ENCODE assay signal across 11 cellular contexts in genomic region chr10:35613597-35614226, GRCh38. TPM values are rescaled to one million over a fixed set of nuclear protein-coding genes. Genes with fewer than 3 reads are reported as not detected.
A peak's percentile ranks its signal among the peaks of the same experiment; 100 is the strongest.
DNase-seq lines count a peak whose midpoint lies in the region; ATAC-seq and TF ChIP-seq lines count a peak whose summit lies in the region.
"Had no signal": no experiment of that assay in that cellular context is flagged by ENCODE, and none has a peak within 500 bp of the region (broad histone marks: within the 10 kb centered on the region; RNA-seq: fewer than 3 reads in every experiment).

No MANE protein-coding gene starts in this region.

- no peak overlapping the region for H3K9ac ChIP-seq in HCT116 (ENCODE audit: low read length)

- no peak for TF ChIP-seq POLR2A in HCT116 (IDR thresholded peaks at IDR 0.05; ENCODE audit: borderline replicate concordance, extremely low read depth, insufficient read depth, insufficient read length)

- intact Hi-C loops in HCT116 (cut with micrococcal nuclease): no loop called here
- intact Hi-C loops in activated CD8-positive, alpha-beta T cell treated with anti-CD3 and anti-CD28 coated beads for 36 hours (cut with micrococcal nuclease): no loop called here

- no peak overlapping the region for H3K27ac Mint-ChIP-seq in activated CD8-positive, alpha-beta T cell treated with anti-CD3 and anti-CD28 coated beads for 36 hours
- H3K27ac Mint-ChIP-seq in mesothelial cell of epicardium: no peak overlapping the region

- TF ChIP-seq CTCF in AG09319 (IDR thresholded peaks at IDR 0.05; ENCODE audit: low read depth, low read length) (peak; percentile 38), HCT116 (IDR thresholded peaks at IDR 0.05 in 2 of 3, conservative IDR thresholded peaks at IDR 0.05 in 1 of 3; ENCODE audit: borderline replicate concordance in 1 of 3, insufficient read depth in 1 of 3, low read depth in 2 of 3, low read length in 2 of 3) (peak in 2 of 3 experiments; percentile 30 to 43; a peak in 3 of 6 replicates), WI38 (IDR thresholded peaks at IDR 0.05; ENCODE audit: low read depth, low read length) (peak; percentile 34), kidney epithelial cell (IDR thresholded peaks at IDR 0.05; ENCODE audit: insufficient read depth, low read length, poor library complexity, severe bottlenecking) (peak; percentile 36), mesothelial cell of epicardium (IDR thresholded peaks at IDR 0.05; ENCODE audit: unreplicated experiment) (no peak)
- no peak for TF ChIP-seq CTCF in activated CD8-positive, alpha-beta T cell treated with anti-CD3 and anti-CD28 coated beads for 36 hours (IDR thresholded peaks at IDR 0.05)

- H4K20me1 ChIP-seq in HCT116 (ENCODE audit: insufficient read depth): no peaks in the 10 kb centered on the region

- H3K9me3 ChIP-seq in HCT116 (ENCODE audit: control insufficient read depth in 1 of 2, insufficient read depth in 1 of 2, low read depth in 1 of 2, low read length in 2 of 2): no peaks in the 10 kb centered on the region

- peaks cover 21% of the 10 kb centered on the region for H3K27me3 Mint-ChIP-seq in activated CD8-positive, alpha-beta T cell treated with anti-CD3 and anti-CD28 coated beads for 36 hours
- peaks cover 34% of the 10 kb centered on the region for H3K27me3 Mint-ChIP-seq in mesothelial cell of epicardium (ENCODE audit: low read depth)

- RAD21 ChIA-PET in HCT116 (lab: Charles Lee; ENCODE audit: low non-redundant PET in 1 of 2, low total read pairs in 2 of 2, uncharacterized antibody in 2 of 2, unreplicated experiment in 2 of 2): no interaction called here

- H3K27me3 ChIP-seq in HCT116 (ENCODE audit: insufficient read depth, low read length) (peaks cover 38% of the 10 kb centered on the region), kidney epithelial cell (ENCODE audit: control insufficient read depth, insufficient read depth, low read length) (peaks cover 11% of the 10 kb centered on the region)

- peak; percentile 57; the same call in 1 of the 2 replicates for ATAC-seq in HCT116
- ATAC-seq in activated CD8-positive, alpha-beta T cell treated with anti-CD3 and anti-CD28 coated beads for 36 hours: no peak

- no peak overlapping the region for H3K4me3 ChIP-seq in HCT116 (replicated peaks in 1 of 2; ENCODE audit: low read depth in 1 of 2, low read length in 2 of 2)
- H3K4me3 ChIP-seq in WI38 (ENCODE audit: low read depth, low read length): no peak overlapping the region
- H3K4me3 ChIP-seq in kidney epithelial cell (ENCODE audit: low read depth, low read length): no peak overlapping the region

- H3K4me2 ChIP-seq in HCT116 (ENCODE audit: low read length): no peak overlapping the region

- CTCF ChIA-PET in HCT116 (lab: Charles Lee): interaction anchor here (0.8 to 1.5 kb wide), 5 partner anchors 13 to 1267 kb away, joined by 3 to 6 read pairs (median 6); no protein-coding TSS in a partner anchor
- CTCF ChIA-PET in activated CD8-positive, alpha-beta T cell treated with anti-CD3 and anti-CD28 coated beads for 36 hours (lab: Charles Lee): interaction anchor here (1.1 to 2.9 kb wide), 4 partner anchors 10 to 336 kb away, joined by 3 to 13 read pairs (median 4); no protein-coding TSS in a partner anchor

- H3K4me1 Mint-ChIP-seq in activated CD8-positive, alpha-beta T cell treated with anti-CD3 and anti-CD28 coated beads for 36 hours (ENCODE audit: low read depth): no peaks in the 10 kb centered on the region
- H3K4me1 Mint-ChIP-seq in mesothelial cell of epicardium: peaks cover 6% of the 10 kb centered on the region

- H3K9me3 Mint-ChIP-seq in activated CD8-positive, alpha-beta T cell treated with anti-CD3 and anti-CD28 coated beads for 36 hours: peaks cover 5% of the 10 kb centered on the region
- H3K9me3 Mint-ChIP-seq in mesothelial cell of epicardium: peaks cover 10% of the 10 kb centered on the region

- no peaks in the 10 kb centered on the region for H3K36me3 Mint-ChIP-seq in activated CD8-positive, alpha-beta T cell treated with anti-CD3 and anti-CD28 coated beads for 36 hours (ENCODE audit: low read depth)
- H3K36me3 Mint-ChIP-seq in mesothelial cell of epicardium: no peaks in the 10 kb centered on the region

- no peaks in the 10 kb centered on the region for H3K36me3 ChIP-seq in HCT116 (ENCODE audit: control insufficient read depth in 1 of 2, insufficient read depth in 2 of 2, low read length in 2 of 2)
- H3K36me3 ChIP-seq in kidney epithelial cell (ENCODE audit: control insufficient read depth, insufficient read depth, low read length): no peaks in the 10 kb centered on the region

- no peaks in the 10 kb centered on the region for H3K9me2 ChIP-seq in HCT116 (ENCODE audit: insufficient read depth)

- no peak overlapping the region for H2AFZ ChIP-seq in HCT116 (ENCODE audit: low read depth, low read length, poor library complexity, severe bottlenecking)

- DNase-seq in AG09319 (ENCODE audit: extremely low read depth, low read depth): peak; percentile 0
- DNase-seq in HCT116 (ENCODE audit: low read depth, low spot score): no peak
- DNase-seq in kidney epithelial cell (ENCODE audit: low read depth): no peak
- no peak for DNase-seq in dedifferentiated amniotic fluid mesenchymal stem cell (ENCODE audit: extremely low spot score)
- DNase-seq in activated CD8-positive, alpha-beta T cell treated with anti-CD3 and anti-CD28 coated beads for 36 hours: no peak
- no peak for DNase-seq in mesothelial cell of epicardium (ENCODE audit: low spot score in 2 of 2, unreplicated experiment in 2 of 2)
- DNase-seq in GM19240 (ENCODE audit: insufficient read length, low spot score): no peak
- DNase-seq: aorta, DMS79 treated with DMSO at 0.1 percent for 48 hours, NCI-H1930 had no signal

- peak; percentile 39; the same call in 1 of the 2 replicates for TF ChIP-seq RAD21 in HCT116 (IDR thresholded peaks at IDR 0.05; ENCODE audit: low read depth)

- BruUV-seq in HCT116 (replicated peaks; lab: Mats Ljungman, UMichigan): no TSS peak

- no peak overlapping the region for H3K4me3 Mint-ChIP-seq in activated CD8-positive, alpha-beta T cell treated with anti-CD3 and anti-CD28 coated beads for 36 hours
- H3K4me3 Mint-ChIP-seq in mesothelial cell of epicardium: no peak overlapping the region

- H3K27ac ChIP-seq in HCT116 (ENCODE audit: low read depth, low read length): no peak overlapping the region

- POLR2A ChIA-PET in HCT116 (lab: Charles Lee): no interaction called here
- POLR2A ChIA-PET in activated CD8-positive, alpha-beta T cell treated with anti-CD3 and anti-CD28 coated beads for 36 hours (lab: Charles Lee): no interaction called here

- H3K79me2 ChIP-seq in HCT116 (ENCODE audit: insufficient read depth, low read length): no peaks in the 10 kb centered on the region

- H3K4me1 ChIP-seq in HCT116 (ENCODE audit: control insufficient read depth in 1 of 2, insufficient read depth in 2 of 2, low read length in 2 of 2): no peaks in the 10 kb centered on the region

TF ChIP-seq in HCT116, 20 proteins besides CTCF, POLR2A, EP300 and RAD21 (continues in another document):
- TF ChIP-seq SRF (IDR thresholded peaks at IDR 0.05; ENCODE audit: low read depth) (no peak), EZH2 (IDR thresholded peaks at IDR 0.05) (no peak), JUND (IDR thresholded peaks at IDR 0.05) (no peak), ELF1 (IDR thresholded peaks at IDR 0.05; ENCODE audit: borderline replicate concordance, low read depth) (no peak), TCF7L2 (IDR thresholded peaks at IDR 0.05; ENCODE audit: borderline replicate concordance, extremely low read depth, insufficient read depth, insufficient read length) (no peak), MAX (IDR thresholded peaks at IDR 0.05) (no peak), CEBPB (IDR thresholded peaks at IDR 0.05; ENCODE audit: low read depth) (no peak), EGR1 (IDR thresholded peaks at IDR 0.05; ENCODE audit: low read depth) (no peak), ATF3 (IDR thresholded peaks at IDR 0.05) (no peak), ZFX (IDR thresholded peaks at IDR 0.05) (no peak), POLR2AphosphoS5 (IDR thresholded peaks at IDR 0.05; ENCODE audit: low read depth, low read length) (no peak), SP1 (IDR thresholded peaks at IDR 0.05; ENCODE audit: low read depth) (no peak), FOSL1 (IDR thresholded peaks at IDR 0.05; ENCODE audit: low read depth) (no peak), EZH2phosphoT487 (IDR thresholded peaks at IDR 0.05; ENCODE audit: borderline replicate concordance) (no peak), CBX3 (IDR thresholded peaks at IDR 0.05; ENCODE audit: low read depth) (no peak), ZBTB33 (IDR thresholded peaks at IDR 0.05; ENCODE audit: extremely low read depth, insufficient replicate concordance, low read length) (no peak)

RNA-seq across cellular contexts. Expression of gene GJD4, which starts 8.6 kb away (rescaled TPM):
- total RNA-seq in HCT116 (2021; ENCODE audit: unreplicated experiment): not detected
- polyA plus RNA-seq in HCT116 (2012): not detected in 2 replicates
- total RNA-seq in kidney epithelial cell: not detected in 2 replicates
- total RNA-seq in activated CD8-positive, alpha-beta T cell treated with anti-CD3 and anti-CD28 coated beads for 36 hours: not detected
- total RNA-seq in mesothelial cell of epicardium: not detected in 3 replicates
- total RNA-seq: aorta had no signal
- polyA plus RNA-seq: aorta had no signal

RNA-seq across cellular contexts. Expression of gene FZD8, which starts 28.4 kb away (rescaled TPM):
- total RNA-seq in HCT116 (2021; ENCODE audit: unreplicated experiment): 0.22 TPM
- 0.01 and 0.05 TPM in 2 replicates for polyA plus RNA-seq in HCT116 (2012)
- 12.7 and 18.7 TPM in 2 replicates for total RNA-seq in kidney epithelial cell
- total RNA-seq in activated CD8-positive, alpha-beta T cell treated with anti-CD3 and anti-CD28 coated beads for 36 hours: under 1 TPM; 0.14 to 0.22 TPM
- total RNA-seq in mesothelial cell of epicardium: 14.5 to 16.5 TPM (median 16.4 TPM) in 3 replicates

Comparison
In these comparisons a context has a peak if more than half of its experiments do, and no peak if none do; other contexts are left out.
1. CTCF ChIP-seq: peak in AG09319 (single experiment), HCT116 (2 of 3), WI38 (single experiment) and kidney epithelial cell (single experiment); none in activated CD8-positive, alpha-beta T cell treated with anti-CD3 and anti-CD28 coated beads for 36 hours (single experiment) and mesothelial cell of epicardium (single experiment).
2. RNA of gene FZD8, which starts 28.4 kb away (total RNA-seq): 14.5 to 16.5 TPM in mesothelial cell of epicardium and 12.7 to 18.7 TPM in kidney epithelial cell; 0.14 to 0.22 TPM in activated CD8-positive, alpha-beta T cell treated with anti-CD3 and anti-CD28 coated beads for 36 hours and 0.22 TPM in HCT116 (single experiment); every median in the first group is over 10 times any median in the second.